ENCODE assay signal across 8 cellular contexts in genomic region chr20:34069341-34070078, GRCh38. TPM values are rescaled to one million over a fixed set of nuclear protein-coding genes. Genes with fewer than 3 reads are reported as not detected.
DNase-seq lines count a peak whose midpoint lies in the region; ATAC-seq and TF ChIP-seq lines count a peak whose summit lies in the region.

No MANE protein-coding gene starts in this region.

- no peaks in the 10 kb centered on the region for H3K27me3 ChIP-seq in foreskin keratinocyte

- ATAC-seq in GM19395 (IDR thresholded peaks at IDR 0.05; ENCODE audit: unreplicated experiment) (peak; percentile 57), foreskin keratinocyte (peak; percentile 79)

- no peak overlapping the region for H3K27ac ChIP-seq in foreskin keratinocyte

- TF ChIP-seq CTCF in LNCAP (IDR thresholded peaks at IDR 0.05) (peak; percentile 87), foreskin keratinocyte (conservative IDR thresholded peaks at IDR 0.05) (peak; percentile 94)

- DNase-seq in AG20443 (ENCODE audit: low spot score) (peak; percentile 78), RPMI8226 (peak; percentile 71), foreskin keratinocyte (peak; percentile 54 to 77), occipital lobe (lab: John Stamatoyannopoulos, UW) (peak; percentile 73), ureter (ENCODE audit: low spot score) (peak; percentile 83)
- DNase-seq in activated effector memory CD4-positive, alpha-beta T cell treated with Interleukin-2 at 50 U/mL for 16 hours: peak; percentile 28

- peaks cover 17% of the 10 kb centered on the region for H3K4me1 ChIP-seq in foreskin keratinocyte

RNA-seq across cellular contexts. Expression of gene EIF2S2, which starts 42.5 kb away (rescaled TPM):
- total RNA-seq in foreskin keratinocyte (141 and 144 TPM in 2 replicates), occipital lobe (43.8 TPM), ureter (65.3 TPM)
- polyA plus RNA-seq in foreskin keratinocyte: 129 and 135 TPM in 2 replicates

Comparison
In these comparisons a context has a peak if more than half of its experiments do, and no peak if none do; other contexts are left out.
1. DNase-seq: peak in every context shown above with its lines; median percentile 83 in ureter; 78 in AG20443; 73 in occipital lobe; 71 in RPMI8226; 66 in foreskin keratinocyte; 28 in activated effector memory CD4-positive, alpha-beta T cell treated with Interleukin-2 at 50 U/mL for 16 hours.